27 cellular contexts compared by ENCODE assay signal in the genomic region with DNA sequence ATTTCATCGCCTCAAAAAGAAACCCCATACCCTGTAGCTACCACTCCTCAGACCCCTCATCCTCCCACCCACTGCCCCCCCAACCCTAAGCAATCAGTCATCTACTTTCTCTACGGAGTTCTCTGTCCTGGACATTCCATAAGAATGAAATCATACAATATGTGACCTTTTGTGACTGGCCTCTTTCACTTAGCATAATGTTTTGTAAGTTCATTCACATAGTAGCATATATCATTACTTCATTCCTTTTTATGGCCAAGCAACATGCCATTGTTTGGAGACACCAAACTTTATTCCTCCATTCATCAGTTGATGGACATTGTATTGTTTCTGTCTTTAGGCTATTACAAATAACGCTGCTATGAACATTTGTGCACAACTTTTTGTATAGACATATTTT.
DNase-seq lines count a peak whose midpoint lies in the region; ATAC-seq, FAIRE-seq and TF ChIP-seq lines count a peak whose summit lies in the region.
"Had no signal": no experiment of that assay in that cellular context is flagged by ENCODE, and none has a peak within 500 bp of the region (broad histone marks: within the 10 kb centered on the region; RNA-seq: fewer than 3 reads in every experiment).

No MANE protein-coding gene starts in this region.

- peak overlapping the region in 2 of 12 donors; percentile 27 to 47 for H3K27ac ChIP-seq in heart left ventricle
- no peak overlapping the region for H3K27ac ChIP-seq in left ventricle myocardium inferior (replicated peaks)
- no peak overlapping the region for H3K27ac ChIP-seq in astrocyte (ENCODE audit: low read depth, low read length)
- H3K27ac ChIP-seq: 22Rv1, adrenal gland, HL-60, right atrium auricular region, stomach, tibial nerve had no signal

- TF ChIP-seq CTCF in heart left ventricle (IDR thresholded peaks at IDR 0.05), result no peak
- no peak for TF ChIP-seq CTCF in left ventricle myocardium inferior (IDR thresholded peaks at IDR 0.05; ENCODE audit: borderline replicate concordance)
- TF ChIP-seq CTCF in astrocyte (IDR thresholded peaks at IDR 0.05; ENCODE audit: insufficient read depth, low read depth, low read length), result no peak
- TF ChIP-seq CTCF in fibroblast of pulmonary artery (IDR thresholded peaks at IDR 0.05; ENCODE audit: low read length, missing control alignments), result no peak
- no peak for TF ChIP-seq CTCF in nephron progenitor cell (IDR thresholded peaks at IDR 0.05)

- intact Hi-C loops in heart left ventricle (cut with DNase I) (loop anchor here in 3 of 10 donors (5.0 to 10.0 kb wide), 3 partner anchors 49 to 61 kb away; no protein-coding TSS in a partner anchor), left ventricle myocardium inferior (cut with micrococcal nuclease) (no loop called here), posterior cingulate gyrus (cut with DNase I) (no loop called here)

- in situ Hi-C loops in HAP-1 (cut with MboI; ENCODE audit: low sequenced_read_pairs), result no loop called here

- H3K27ac Mint-ChIP-seq in astrocyte (ENCODE audit: unreplicated experiment) (peak overlapping the region; percentile 88), nephron progenitor cell (no peak overlapping the region)
- H3K27ac Mint-ChIP-seq: IgD-negative memory B cell, memory B cell had no signal

- peaks cover 11% of the 10 kb centered on the region for H4K20me1 ChIP-seq in astrocyte (ENCODE audit: insufficient read depth, low read length)

- H3K9me3 ChIP-seq in heart left ventricle (peaks cover 0 to 10% (median 0%) of the 10 kb centered on the region in 12 donors), left ventricle myocardium inferior (replicated peaks) (peaks cover 10% of the 10 kb centered on the region), astrocyte (ENCODE audit: insufficient read depth, low read depth, low read length) (no peaks in the 10 kb centered on the region), HAP-1 (no peaks in the 10 kb centered on the region)
- H3K9me3 ChIP-seq: adrenal gland had no signal

- H3K36me3 ChIP-seq in heart left ventricle, result no peaks in the 10 kb centered on the region
- H3K36me3 ChIP-seq in left ventricle myocardium inferior, result no peaks in the 10 kb centered on the region
- no peaks in the 10 kb centered on the region for H3K36me3 ChIP-seq in astrocyte (ENCODE audit: insufficient read depth, low read length)
- H3K36me3 ChIP-seq in HAP-1 (replicated peaks), result no peaks in the 10 kb centered on the region
- H3K36me3 ChIP-seq: adrenal gland, right atrium auricular region, stomach, tibial nerve had no signal

- TF ChIP-seq POLR2A in heart left ventricle (IDR thresholded peaks at IDR 0.05), result no peak

- FAIRE-seq in astrocyte (lab: Jason Lieb, UNC) (no peak), urothelium cell line (lab: Jason Lieb, UNC) (peak; percentile 42)
- FAIRE-seq: kidney had no signal

- H3K79me2 ChIP-seq in astrocyte (ENCODE audit: insufficient read depth, low read length), result peaks cover 13% of the 10 kb centered on the region

- H2AFZ ChIP-seq in astrocyte (ENCODE audit: low read depth, low read length), result no peak overlapping the region

- H3K4me3 ChIP-seq in heart left ventricle, result no peak overlapping the region
- H3K4me3 ChIP-seq in left ventricle myocardium inferior, result no peak overlapping the region
- H3K4me3 ChIP-seq in astrocyte (ENCODE audit: insufficient read depth, low read depth, low read length), result no peak overlapping the region
- no peak overlapping the region for H3K4me3 ChIP-seq in fibroblast of pulmonary artery (replicated peaks; ENCODE audit: low read depth, low read length)
- no peak overlapping the region for H3K4me3 ChIP-seq in HAP-1
- H3K4me3 ChIP-seq: adrenal gland, right atrium auricular region, stomach, tibial nerve had no signal

- DNase-seq in heart left ventricle (no peak), left ventricle myocardium inferior (no peak), astrocyte (ENCODE audit: low read depth) (peak; percentile 57), fibroblast of pulmonary artery (ENCODE audit: low read depth) (peak; percentile 68), urothelium cell line (ENCODE audit: low spot score) (no peak), posterior cingulate gyrus (no peak), nephron progenitor cell (no peak), HAP-1 (ENCODE audit: low spot score in 2 of 2) (no peak)
- DNase-seq: activated gamma-delta T cell treated with Interleukin-2 at 50 U/mL for 16 hours; activated T-cell treated with anti-CD3 and anti-CD28 coated beads, Interleukin-2, amount 50 U/mL, for 1 hour; adrenal gland; central memory CD4-positive, alpha-beta T cell; DMS53; GOT3; kidney; NCI-H187 treated with DMSO at 0.1 percent for 48 hours; NCI-H774; nucleus accumbens; SIG-M5; stimulated activated CD4-positive, alpha-beta T cell treated with anti-CD3 and anti-CD28 coated beads, Interleukin-12 subunit alpha, Interleukin-12 subunit beta, amount 100 ng/mL, for 4 hours; stomach had no signal

- H3K4me3 Mint-ChIP-seq in astrocyte (ENCODE audit: unreplicated experiment), result peak overlapping the region; percentile 1
- H3K4me3 Mint-ChIP-seq in nephron progenitor cell, result no peak overlapping the region
- H3K4me3 Mint-ChIP-seq: IgD-negative memory B cell, memory B cell had no signal

- no peaks in the 10 kb centered on the region for H3K27me3 ChIP-seq in heart left ventricle
- H3K27me3 ChIP-seq in left ventricle myocardium inferior (ENCODE audit: low read depth), result no peaks in the 10 kb centered on the region
- no peaks in the 10 kb centered on the region for H3K27me3 ChIP-seq in astrocyte (ENCODE audit: insufficient read depth, low read length)
- H3K27me3 ChIP-seq in HAP-1 (ENCODE audit: low read depth), result no peaks in the 10 kb centered on the region
- H3K27me3 ChIP-seq: adrenal gland, right atrium auricular region, stomach, tibial nerve had no signal

- H3K4me1 ChIP-seq in heart left ventricle, result peaks cover 0 to 61% (median 34%) of the 10 kb centered on the region in 12 donors
- peaks cover 85% of the 10 kb centered on the region for H3K4me1 ChIP-seq in left ventricle myocardium inferior
- H3K4me1 ChIP-seq in astrocyte (ENCODE audit: insufficient read depth, low read length), result peaks cover 8% of the 10 kb centered on the region
- peaks cover 5% of the 10 kb centered on the region; the same call in 1 of the 2 replicates for H3K4me1 ChIP-seq in HAP-1

- 64 to 66% (median 66%) methylated on average over 3 of the region's 3 CpGs for WGBS in heart left ventricle, 4 donors

- H3K9me3 Mint-ChIP-seq in astrocyte (ENCODE audit: unreplicated experiment), result peaks cover 1% of the 10 kb centered on the region
- H3K9me3 Mint-ChIP-seq in nephron progenitor cell, result peaks cover 11% of the 10 kb centered on the region

- H3K36me3 Mint-ChIP-seq in astrocyte (ENCODE audit: low read depth, unreplicated experiment) (peaks cover 5% of the 10 kb centered on the region), nephron progenitor cell (ENCODE audit: low read depth) (peaks cover 11% of the 10 kb centered on the region)
- H3K36me3 Mint-ChIP-seq: memory B cell had no signal

- peak in 3 of 4 donors; percentile 23 to 41 (median 29) for ATAC-seq in heart left ventricle

- no peak overlapping the region for H3K4me2 ChIP-seq in astrocyte (ENCODE audit: low read length)

- H3K4me1 Mint-ChIP-seq in astrocyte (ENCODE audit: low read depth, unreplicated experiment) (peaks cover 48% of the 10 kb centered on the region), nephron progenitor cell (peaks cover 26% of the 10 kb centered on the region)
- H3K4me1 Mint-ChIP-seq: memory B cell had no signal

- no peak overlapping the region for H3K9ac ChIP-seq in astrocyte (ENCODE audit: low read length)

- no peaks in the 10 kb centered on the region for H3K27me3 Mint-ChIP-seq in astrocyte (ENCODE audit: low read depth, unreplicated experiment)
- H3K27me3 Mint-ChIP-seq in nephron progenitor cell (ENCODE audit: low read depth, poor library complexity), result peaks cover 3% of the 10 kb centered on the region
- H3K27me3 Mint-ChIP-seq: IgD-negative memory B cell, memory B cell had no signal

Comparison
In these comparisons a context has a peak if more than half of its experiments do, and no peak if none do; other contexts are left out.
1. DNase-seq: peak in astrocyte (single experiment) and fibroblast of pulmonary artery (single experiment); none in heart left ventricle (0 of 5), left ventricle myocardium inferior (single experiment), urothelium cell line (single experiment), posterior cingulate gyrus (0 of 10), nephron progenitor cell (single experiment) and HAP-1 (0 of 2).